ENCODE assay signal across 8 cellular contexts in genomic region chr2:33599943-33600192, GRCh38. TPM values are rescaled to one million over a fixed set of nuclear protein-coding genes. Genes with fewer than 3 reads are reported as not detected.
DNase-seq lines count a peak whose midpoint lies in the region; ATAC-seq and TF ChIP-seq lines count a peak whose summit lies in the region.

No MANE protein-coding gene starts in this region.

- peaks cover 0 to 6% (median 1%) of the 10 kb centered on the region in 3 donors for H3K36me3 Mint-ChIP-seq in naive thymus-derived CD8-positive, alpha-beta T cell

- POLR2A ChIA-PET in AG04449 (lab: Yijun Ruan, JAX) (interaction anchor here (0.6 to 1.4 kb wide), 2 partner anchors 21 to 394 kb away, joined by 3 to 4 read pairs; no protein-coding TSS in a partner anchor), HEK293T (lab: Yijun Ruan, JAX) (interaction anchor here (1.1 to 2.0 kb wide), 4 partner anchors 11 to 27 kb away, joined by 4 to 7 read pairs (median 4); no protein-coding TSS in a partner anchor)
- POLR2A ChIA-PET in naive thymus-derived CD8-positive, alpha-beta T cell (lab: Charles Lee): interaction anchor here (0.9 to 2.3 kb wide), 3 partner anchors 17 to 898 kb away, joined by 3 to 19 read pairs (median 4); partner anchors contain the start of gene RASGRP3

- peak overlapping the region; percentile 74 for H3K27ac ChIP-seq in KOPT-K1 (ENCODE audit: low read depth, low read length, poor library complexity, severe bottlenecking)
- peak overlapping the region; percentile 72 for H3K27ac ChIP-seq in cingulate gyrus (ENCODE audit: low read depth, low read length)

- peak overlapping the region; percentile 71 for H3K4me3 ChIP-seq in AG04449 (ENCODE audit: low read depth, low read length)

- DNase-seq in AG04449 (ENCODE audit: low read depth, low spot score): no peak
- DNase-seq in naive thymus-derived CD8-positive, alpha-beta T cell: no peak
- no peak for DNase-seq in GM19240 (ENCODE audit: insufficient read length, low spot score)
- no peak for DNase-seq in HEK293T (ENCODE audit: extremely low spot score)
- DNase-seq in NCI-H1092 (lab: John Stamatoyannopoulos, UW): no peak

- H3K36me3 ChIP-seq in KOPT-K1 (ENCODE audit: insufficient read depth, low read length): peaks cover 6% of the 10 kb centered on the region

- no peaks in the 10 kb centered on the region for H3K9me3 Mint-ChIP-seq in naive thymus-derived CD8-positive, alpha-beta T cell

- H3K4me3 Mint-ChIP-seq in naive thymus-derived CD8-positive, alpha-beta T cell: peak overlapping the region; percentile 89 to 100 (median 98)

- ATAC-seq in naive thymus-derived CD8-positive, alpha-beta T cell: no peak
- no peak for ATAC-seq in GM18873 (IDR thresholded peaks at IDR 0.05; ENCODE audit: low FRiP score, unreplicated experiment)

- H3K27ac Mint-ChIP-seq in naive thymus-derived CD8-positive, alpha-beta T cell: peak overlapping the region; percentile 78 to 98 (median 96)

- H3K9me3 ChIP-seq in KOPT-K1 (ENCODE audit: insufficient read depth, low read length, poor library complexity, severe bottlenecking): no peaks in the 10 kb centered on the region

- TF ChIP-seq CTCF in AG04449 (IDR thresholded peaks at IDR 0.05; ENCODE audit: insufficient read depth, low read length, missing control alignments): no peak

- peaks cover 0 to 3% (median 0%) of the 10 kb centered on the region in 5 donors for H3K27me3 Mint-ChIP-seq in naive thymus-derived CD8-positive, alpha-beta T cell

- CTCF ChIA-PET in AG04449 (lab: Yijun Ruan, JAX): interaction anchor here (1.3 to 2.2 kb wide), 2 partner anchors 17 to 211 kb away, joined by 4 to 12 read pairs; no protein-coding TSS in a partner anchor
- CTCF ChIA-PET in HEK293T (lab: Yijun Ruan, JAX): no interaction called here

- H3K4me1 Mint-ChIP-seq in naive thymus-derived CD8-positive, alpha-beta T cell: peaks cover 17 to 36% (median 33%) of the 10 kb centered on the region in 4 donors

TF ChIP-seq in HEK293T, 16 proteins besides CTCF, POLR2A, EP300 and RAD21:
- TF ChIP-seq SP1 (IDR thresholded peaks at IDR 0.05) (no peak), SUZ12 (IDR thresholded peaks at IDR 0.05) (no peak), ARNT (IDR thresholded peaks at IDR 0.05) (no peak), L3MBTL2 (conservative IDR thresholded peaks at IDR 0.05) (no peak), TARDBP (IDR thresholded peaks at IDR 0.05) (no peak), ZNF384 (IDR thresholded peaks at IDR 0.05) (no peak), NFRKB (IDR thresholded peaks at IDR 0.05) (no peak), FOXM1 (IDR thresholded peaks at IDR 0.05; ENCODE audit: borderline replicate concordance) (no peak), BHLHE40 (IDR thresholded peaks at IDR 0.05; ENCODE audit: borderline replicate concordance) (no peak)

RNA-seq across cellular contexts. Expression of gene FAM98A, which starts 0.8 kb away (rescaled TPM):
- 10 to 100 TPM; 24.0 to 26.9 TPM for total RNA-seq in naive thymus-derived CD8-positive, alpha-beta T cell
- polyA plus RNA-seq in naive thymus-derived CD8-positive, alpha-beta T cell: 10 to 100 TPM in 2 of 3 donors, 1 to 10 TPM in 1; 9.5 to 14.9 (median 13.4) TPM
